8 cellular contexts compared by ENCODE assay signal in genomic region chr1:46719689-46720088, GRCh38. TPM values are rescaled to one million over a fixed set of nuclear protein-coding genes. Genes with fewer than 3 reads are reported as not detected.
A peak's percentile ranks its signal among the peaks of the same experiment; 100 is the strongest.
DNase-seq lines count a peak whose midpoint lies in the region; ATAC-seq and TF ChIP-seq lines count a peak whose summit lies in the region.

No MANE protein-coding gene starts in this region.

- BruUV-seq in Caco-2 (replicated peaks; lab: Mats Ljungman, UMichigan), result no TSS peak
- no TSS peak for BruUV-seq in MCF 10A (replicated peaks; lab: Mats Ljungman, UMichigan)

- H3K9me3 ChIP-seq in Caco-2, result no peaks in the 10 kb centered on the region
- no peaks in the 10 kb centered on the region for H3K9me3 ChIP-seq in MM.1S (replicated peaks; ENCODE audit: insufficient read depth, low read length)
- no peaks in the 10 kb centered on the region for H3K9me3 ChIP-seq in mucosa of stomach (ENCODE audit: control insufficient read depth, low read length)

- peak overlapping the region; percentile 70 for H3K4me2 ChIP-seq in MM.1S (ENCODE audit: low read depth, low read length)

- H3K27me3 ChIP-seq in Caco-2 (replicated peaks; ENCODE audit: control insufficient read depth, insufficient read depth, low read length) (no peaks in the 10 kb centered on the region), MM.1S (replicated peaks; ENCODE audit: insufficient read depth, low read length) (no peaks in the 10 kb centered on the region), mucosa of stomach (ENCODE audit: control insufficient read depth, insufficient read depth, low read length) (no peaks in the 10 kb centered on the region)

- CTCF ChIA-PET in Caco-2 (lab: Charles Lee), result interaction anchor here (0.6 kb wide), 1 partner anchor 115 kb away, joined by 3 read pairs; the partner anchor contains the start of gene MKNK1
- CTCF ChIA-PET in MCF 10A (lab: Yijun Ruan, JAX), result interaction anchor here (0.6 to 1.4 kb wide), 4 partner anchors 28 to 456 kb away, joined by 3 to 6 read pairs (median 4); no protein-coding TSS in a partner anchor
- CTCF ChIA-PET in RWPE1 (lab: Yijun Ruan, JAX), result no interaction called here

- 0 out of 2 replicates have a peak, but pooled peaks cover 4% of the 10 kb centered on the region for H4K20me1 ChIP-seq in MM.1S (ENCODE audit: insufficient read depth, low read length)

- H3K4me3 Mint-ChIP-seq in Caco-2 (ENCODE audit: unreplicated experiment) (peak overlapping the region; percentile 93), MCF 10A (ENCODE audit: unreplicated experiment) (peak overlapping the region; percentile 82)

- H3K79me2 ChIP-seq in MM.1S (ENCODE audit: low read length), result peaks cover 30% of the 10 kb centered on the region

- ATAC-seq in HG02623 (IDR thresholded peaks at IDR 0.05; ENCODE audit: unreplicated experiment), result no peak

- peak overlapping the region; percentile 18; the same call in 1 of the 2 replicates for H3K4me3 ChIP-seq in Caco-2 (ENCODE audit: low read depth, low read length)
- peak overlapping the region; percentile 48 for H3K4me3 ChIP-seq in MM.1S (ENCODE audit: low read length)
- peak overlapping the region; percentile 7 for H3K4me3 ChIP-seq in mucosa of stomach (ENCODE audit: low read length)

- DNase-seq in Caco-2 (peak; percentile 31 to 50), MM.1S (no peak), MCF 10A (ENCODE audit: unreplicated experiment) (peak; percentile 16), UCSD-AML1 (lab: John Stamatoyannopoulos, UW; ENCODE audit: unreplicated experiment) (no peak), RWPE1 (ENCODE audit: low spot score) (no peak), hypothalamus (lab: John Stamatoyannopoulos, UW) (no peak)

- peak overlapping the region; percentile 12; the same call in 1 of the 2 replicates for H3K9ac ChIP-seq in MM.1S (ENCODE audit: low read length)
- H3K9ac ChIP-seq in mucosa of stomach (ENCODE audit: low read length), result peak overlapping the region; percentile 49

- peak overlapping the region; percentile 81 for H2AFZ ChIP-seq in MM.1S (ENCODE audit: low read length)

- H3K27ac Mint-ChIP-seq in Caco-2 (ENCODE audit: unreplicated experiment) (peak overlapping the region; percentile 93), MCF 10A (ENCODE audit: low read depth, unreplicated experiment) (peak overlapping the region; percentile 90)

- no peak overlapping the region for H3K27ac ChIP-seq in MM.1S (ENCODE audit: low read length)
- H3K27ac ChIP-seq in RWPE1, result no peak overlapping the region

- H3K36me3 ChIP-seq in Caco-2 (ENCODE audit: control insufficient read depth, insufficient read depth, low read length) (no peaks in the 10 kb centered on the region), MM.1S (replicated peaks; ENCODE audit: insufficient read depth, low read length) (no peaks in the 10 kb centered on the region), mucosa of stomach (ENCODE audit: control insufficient read depth, insufficient read depth, low read length) (no peaks in the 10 kb centered on the region)

- intact Hi-C loops in Caco-2 (cut with micrococcal nuclease; ENCODE audit: unreplicated experiment), result no loop called here
- intact Hi-C loops in MCF 10A (cut with micrococcal nuclease), result loop anchor here (2.0 to 10.0 kb wide), 2 partner anchors 163 to 315 kb away; no protein-coding TSS in a partner anchor

- H3F3A ChIP-seq in MM.1S (ENCODE audit: insufficient read depth, low read length), result no peaks in the 10 kb centered on the region

- H3K9me2 ChIP-seq in MM.1S (replicated peaks; ENCODE audit: insufficient read depth, low read length), result no peaks in the 10 kb centered on the region

- peaks cover 17% of the 10 kb centered on the region for H3K36me3 Mint-ChIP-seq in Caco-2 (ENCODE audit: insufficient read depth, unreplicated experiment)
- H3K36me3 Mint-ChIP-seq in MCF 10A (ENCODE audit: insufficient read depth, unreplicated experiment), result peaks cover 21% of the 10 kb centered on the region

- H3K27me3 Mint-ChIP-seq in Caco-2 (ENCODE audit: insufficient read depth, unreplicated experiment) (no peaks in the 10 kb centered on the region), MCF 10A (ENCODE audit: insufficient read depth, unreplicated experiment) (no peaks in the 10 kb centered on the region)

- H3K9me3 Mint-ChIP-seq in Caco-2 (ENCODE audit: unreplicated experiment) (no peaks in the 10 kb centered on the region), MCF 10A (ENCODE audit: unreplicated experiment) (no peaks in the 10 kb centered on the region)

- H3K4me1 Mint-ChIP-seq in Caco-2 (ENCODE audit: low read depth, unreplicated experiment) (peaks cover 21% of the 10 kb centered on the region), MCF 10A (ENCODE audit: insufficient read depth, unreplicated experiment) (peaks cover 25% of the 10 kb centered on the region)

- POLR2A ChIA-PET in Caco-2 (lab: Charles Lee), result interaction anchor here (0.6 kb wide), 1 partner anchor 43 kb away, joined by 3 read pairs; no protein-coding TSS in a partner anchor
- POLR2A ChIA-PET in MCF 10A (lab: Yijun Ruan, JAX), result interaction anchor here (1.2 to 3.9 kb wide), 10 partner anchors 9 to 614 kb away, joined by 3 to 18 read pairs (median 6); partner anchors contain the start of genes ATPAF1, CMPK1, MKNK1 and MOB3C
- POLR2A ChIA-PET in RWPE1 (lab: Yijun Ruan, JAX; ENCODE audit: low non-redundant PET), result no interaction called here

- H3K4me1 ChIP-seq in Caco-2 (peaks cover 13% of the 10 kb centered on the region), MM.1S (ENCODE audit: low read length) (peaks cover 17% of the 10 kb centered on the region), mucosa of stomach (ENCODE audit: control insufficient read depth, insufficient read depth, low read length) (peaks cover 44% of the 10 kb centered on the region)

- TF ChIP-seq CTCF in Caco-2 (IDR thresholded peaks at IDR 0.05; ENCODE audit: insufficient read depth in 1 of 2, low read depth in 1 of 2, low read length in 1 of 2, severe bottlenecking in 1 of 2, unreplicated experiment in 1 of 2) (no peak), MM.1S (IDR thresholded peaks at IDR 0.05; ENCODE audit: low read length) (no peak), MCF 10A (IDR thresholded peaks at IDR 0.05; ENCODE audit: unreplicated experiment) (no peak), RWPE1 (conservative IDR thresholded peaks at IDR 0.05; ENCODE audit: low read depth) (no peak)

RNA-seq across cellular contexts. Expression of gene EFCAB14, which starts 0.8 kb away (rescaled TPM):
- total RNA-seq in Caco-2 (2022) (60.3 and 61.6 TPM in 2 replicates), MCF 10A (2022) (33.9 and 48.1 TPM in 2 replicates)

RNA-seq across cellular contexts. Expression of gene TEX38, which starts 48.0 kb away (rescaled TPM):
- total RNA-seq in Caco-2 (2022) (not detected in 2 replicates), MCF 10A (2022) (not detected in 2 replicates)

RNA-seq across cellular contexts. Expression of gene ATPAF1, which starts 51.5 kb away (rescaled TPM):
- total RNA-seq in Caco-2 (2022), result 26.9 and 31.7 TPM in 2 replicates
- 43.2 and 44.1 TPM in 2 replicates for total RNA-seq in MCF 10A (2022)

Comparison
In these comparisons a context has a peak if more than half of its experiments do, and no peak if none do; other contexts are left out.
1. DNase-seq: peak in Caco-2 (2 of 2) and MCF 10A (single experiment); none in MM.1S (single experiment), UCSD-AML1 (single experiment), RWPE1 (single experiment) and hypothalamus (0 of 51).
2. Peak in every context shown above with its lines, with median percentiles within 50 percentile points of each other: H3K4me3 ChIP-seq.